1 cellular context compared by ENCODE assay signal in genomic region chr2:177397501-177398289, GRCh38.
TF ChIP-seq lines count a peak whose summit lies in the region.

No MANE protein-coding gene starts in this region.

TF ChIP-seq in GM23338, 12 proteins besides CTCF, POLR2A, EP300 and RAD21 (continued from another document):
- TF ChIP-seq, protein P1, sequence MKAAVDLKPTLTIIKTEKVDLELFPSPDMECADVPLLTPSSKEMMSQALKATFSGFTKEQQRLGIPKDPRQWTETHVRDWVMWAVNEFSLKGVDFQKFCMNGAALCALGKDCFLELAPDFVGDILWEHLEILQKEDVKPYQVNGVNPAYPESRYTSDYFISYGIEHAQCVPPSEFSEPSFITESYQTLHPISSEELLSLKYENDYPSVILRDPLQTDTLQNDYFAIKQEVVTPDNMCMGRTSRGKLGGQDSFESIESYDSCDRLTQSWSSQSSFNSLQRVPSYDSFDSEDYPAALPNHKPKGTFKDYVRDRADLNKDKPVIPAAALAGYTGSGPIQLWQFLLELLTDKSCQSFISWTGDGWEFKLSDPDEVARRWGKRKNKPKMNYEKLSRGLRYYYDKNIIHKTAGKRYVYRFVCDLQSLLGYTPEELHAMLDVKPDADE (IDR thresholded peaks at IDR 0.05): no peak
- no peak for TF ChIP-seq EZH2 (IDR thresholded peaks at IDR 0.05; ENCODE audit: low read depth, unreplicated experiment)
- TF ChIP-seq STAT1 (IDR thresholded peaks at IDR 0.05; ENCODE audit: unreplicated experiment): no peak
- no peak for TF ChIP-seq JUNB (IDR thresholded peaks at IDR 0.05; ENCODE audit: unreplicated experiment)
- no peak for TF ChIP-seq POLR2AphosphoS5 (IDR thresholded peaks at IDR 0.05; ENCODE audit: low read depth)
- TF ChIP-seq NANOG (IDR thresholded peaks at IDR 0.05; ENCODE audit: borderline replicate concordance): no peak
